ENCODE assay signal across 4 cellular contexts in genomic region chr15:68199340-68199739, GRCh38.
TF ChIP-seq lines count a peak whose summit lies in the region.

No MANE protein-coding gene starts in this region.

TF ChIP-seq in SK-N-SH, 30 proteins besides CTCF, POLR2A, EP300 and RAD21 (continues in another document):
- TF ChIP-seq FOSL2 (IDR thresholded peaks at IDR 0.05; ENCODE audit: borderline replicate concordance, low read depth), result no peak
- TF ChIP-seq, protein P1, sequence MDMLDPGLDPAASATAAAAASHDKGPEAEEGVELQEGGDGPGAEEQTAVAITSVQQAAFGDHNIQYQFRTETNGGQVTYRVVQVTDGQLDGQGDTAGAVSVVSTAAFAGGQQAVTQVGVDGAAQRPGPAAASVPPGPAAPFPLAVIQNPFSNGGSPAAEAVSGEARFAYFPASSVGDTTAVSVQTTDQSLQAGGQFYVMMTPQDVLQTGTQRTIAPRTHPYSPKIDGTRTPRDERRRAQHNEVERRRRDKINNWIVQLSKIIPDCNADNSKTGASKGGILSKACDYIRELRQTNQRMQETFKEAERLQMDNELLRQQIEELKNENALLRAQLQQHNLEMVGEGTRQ (IDR thresholded peaks at IDR 0.05; ENCODE audit: borderline replicate concordance, low read depth, low read length), result no peak
- no peak for TF ChIP-seq GABPA (IDR thresholded peaks at IDR 0.05; ENCODE audit: low read depth)
- no peak for TF ChIP-seq RXRA (IDR thresholded peaks at IDR 0.05; ENCODE audit: borderline replicate concordance, low read depth)
- TF ChIP-seq TCF12 (IDR thresholded peaks at IDR 0.05), result no peak
- no peak for TF ChIP-seq FOXJ3 (CRISPR knock-in tag; IDR thresholded peaks at IDR 0.05)
- TF ChIP-seq RCOR1 (IDR thresholded peaks at IDR 0.05; ENCODE audit: low read length), result no peak
- no peak for TF ChIP-seq MEF2A (IDR thresholded peaks at IDR 0.05; ENCODE audit: borderline replicate concordance, low read depth)
- TF ChIP-seq SIN3A (IDR thresholded peaks at IDR 0.05; ENCODE audit: borderline replicate concordance, low read depth, low read length), result no peak
- TF ChIP-seq MXI1 (IDR thresholded peaks at IDR 0.05; ENCODE audit: low read depth, low read length), result no peak
- no peak for TF ChIP-seq MAX (IDR thresholded peaks at IDR 0.05; ENCODE audit: low read depth)
- TF ChIP-seq GATA2 (CRISPR knock-in tag; IDR thresholded peaks at IDR 0.05), result no peak
- no peak for TF ChIP-seq CHD2 (IDR thresholded peaks at IDR 0.05; ENCODE audit: low read length, partially characterized antibody)
- no peak for TF ChIP-seq RFX5 (IDR thresholded peaks at IDR 0.05; ENCODE audit: low read length)
- TF ChIP-seq FOXM1 (IDR thresholded peaks at IDR 0.05; ENCODE audit: low read depth), result no peak
- no peak for TF ChIP-seq EZH2phosphoT487 (IDR thresholded peaks at IDR 0.05; ENCODE audit: borderline replicate concordance, low read depth)
- no peak for TF ChIP-seq PBX3 (IDR thresholded peaks at IDR 0.05)

TF ChIP-seq in SK-N-SH treated with all-trans-retinoic acid at 6 μM for 48 hours, 23 proteins besides CTCF, POLR2A, EP300 and RAD21:
- TF ChIP-seq TCF4 (CRISPR knock-in tag; IDR thresholded peaks at IDR 0.05; ENCODE audit: borderline replicate concordance), result no peak
- TF ChIP-seq, protein P2, sequence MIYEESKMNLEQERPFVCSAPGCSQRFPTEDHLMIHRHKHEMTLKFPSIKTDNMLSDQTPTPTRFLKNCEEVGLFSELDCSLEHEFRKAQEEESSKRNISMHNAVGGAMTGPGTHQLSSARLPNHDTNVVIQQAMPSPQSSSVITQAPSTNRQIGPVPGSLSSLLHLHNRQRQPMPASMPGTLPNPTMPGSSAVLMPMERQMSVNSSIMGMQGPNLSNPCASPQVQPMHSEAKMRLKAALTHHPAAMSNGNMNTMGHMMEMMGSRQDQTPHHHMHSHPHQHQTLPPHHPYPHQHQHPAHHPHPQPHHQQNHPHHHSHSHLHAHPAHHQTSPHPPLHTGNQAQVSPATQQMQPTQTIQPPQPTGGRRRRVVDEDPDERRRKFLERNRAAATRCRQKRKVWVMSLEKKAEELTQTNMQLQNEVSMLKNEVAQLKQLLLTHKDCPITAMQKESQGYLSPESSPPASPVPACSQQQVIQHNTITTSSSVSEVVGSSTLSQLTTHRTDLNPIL (CRISPR knock-in tag; IDR thresholded peaks at IDR 0.05; ENCODE audit: low read depth), result no peak
- no peak for TF ChIP-seq ZNF8 (CRISPR knock-in tag; IDR thresholded peaks at IDR 0.05)
- TF ChIP-seq CSDC2 (CRISPR knock-in tag; IDR thresholded peaks at IDR 0.05), result no peak
- no peak for TF ChIP-seq ZNF565 (CRISPR knock-in tag; conservative IDR thresholded peaks at IDR 0.05; ENCODE audit: low read depth)
TF ChIP-seq in SK-N-SH treated with all-trans-retinoic acid at 6 μM for 48 hours: peak in this region for 0.

TF ChIP-seq in HEK293, 187 proteins besides CTCF, POLR2A, EP300 and RAD21:
- peak; percentile 47 for TF ChIP-seq ZIC2 (tag by site-specific recombination; IDR thresholded peaks at IDR 0.05)
- no peak for TF ChIP-seq ZNF677 (tag by site-specific recombination; IDR thresholded peaks at IDR 0.05)
- TF ChIP-seq ZNF404 (tag by site-specific recombination; IDR thresholded peaks at IDR 0.05), result no peak
- no peak for TF ChIP-seq ZNF16 (tag by site-specific recombination; IDR thresholded peaks at IDR 0.05; ENCODE audit: low read depth)
- TF ChIP-seq MZF1 (tag by site-specific recombination; IDR thresholded peaks at IDR 0.05; ENCODE audit: borderline replicate concordance), result no peak
- peak; percentile 47 for TF ChIP-seq GLIS2 (tag by site-specific recombination; IDR thresholded peaks at IDR 0.05)
- no peak for TF ChIP-seq ZNF660 (tag by site-specific recombination; IDR thresholded peaks at IDR 0.05)
- TF ChIP-seq ZBTB20 (tag by site-specific recombination; IDR thresholded peaks at IDR 0.05), result no peak
- TF ChIP-seq ZNF561 (tag by site-specific recombination; IDR thresholded peaks at IDR 0.05; ENCODE audit: borderline replicate concordance), result no peak
- TF ChIP-seq ZNF610 (tag by site-specific recombination; IDR thresholded peaks at IDR 0.05; ENCODE audit: borderline replicate concordance), result no peak
- no peak for TF ChIP-seq ZNF366 (tag by site-specific recombination; conservative IDR thresholded peaks at IDR 0.05)
- TF ChIP-seq ZNF280D (tag by site-specific recombination; IDR thresholded peaks at IDR 0.05), result no peak
- TF ChIP-seq ZNF26 (tag by site-specific recombination; IDR thresholded peaks at IDR 0.05), result no peak
- no peak for TF ChIP-seq ZNF830 (tag by site-specific recombination; IDR thresholded peaks at IDR 0.05; ENCODE audit: low read depth)

TF ChIP-seq in H1, 55 proteins besides CTCF, POLR2A, EP300 and RAD21:
- TF ChIP-seq MAX (IDR thresholded peaks at IDR 0.05) (peak; percentile 62), TEAD4 (IDR thresholded peaks at IDR 0.05; ENCODE audit: low read depth, low read length) (no peak), EGR1 (IDR thresholded peaks at IDR 0.05; ENCODE audit: borderline replicate concordance, low read depth, low read length) (no peak), E2F6 (IDR thresholded peaks at IDR 0.05) (peak; percentile 71)
TF ChIP-seq in H1: peak in this region for 2.
